Comparison of ENCODE assay signal across 8 cellular contexts in the genomic region with DNA sequence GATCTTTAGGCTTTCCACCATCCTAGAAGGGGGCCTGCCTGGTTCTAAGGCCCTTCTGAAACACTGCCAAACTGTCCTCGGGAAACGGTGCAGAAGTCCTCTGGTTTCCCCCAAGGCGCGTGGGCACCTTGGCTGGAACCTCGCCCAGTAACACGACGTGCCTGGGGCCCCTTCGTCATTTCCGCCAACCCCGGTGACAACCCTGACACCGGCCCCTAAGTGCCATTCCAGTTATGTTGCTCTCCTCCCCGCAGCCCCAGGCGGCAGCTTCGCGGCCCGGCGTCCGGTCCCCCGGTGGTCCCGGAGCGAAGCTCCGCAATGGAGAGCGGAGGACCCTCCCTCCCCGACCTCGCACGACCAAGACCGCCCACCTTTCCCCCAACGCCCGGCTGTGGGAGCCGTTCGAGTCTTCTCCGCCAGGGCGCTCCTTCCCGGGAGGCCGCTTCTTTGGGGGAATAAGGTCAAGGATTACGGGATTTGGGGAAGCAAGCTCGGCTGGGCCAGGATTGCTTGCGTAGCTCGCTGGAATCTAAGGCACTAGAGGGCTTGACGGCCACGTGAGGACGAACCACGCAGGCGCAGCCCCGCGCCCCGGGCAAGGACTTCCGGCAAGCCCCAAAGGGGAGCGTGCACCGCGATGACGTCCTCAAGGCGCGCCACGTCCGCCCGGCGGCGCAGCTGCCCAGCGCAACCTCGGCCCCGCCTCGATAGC. TPM values are rescaled to one million over a fixed set of nuclear protein-coding genes. Genes with fewer than 3 reads are reported as not detected.
A peak's percentile ranks its signal among the peaks of the same experiment; 100 is the strongest.
DNase-seq lines count a peak whose midpoint lies in the region; ATAC-seq, FAIRE-seq and TF ChIP-seq lines count a peak whose summit lies in the region.

No MANE protein-coding gene starts in this region.

- peak; percentile 43 for TF ChIP-seq CTCF in endodermal cell (conservative IDR thresholded peaks at IDR 0.05)

- H3K27me3 ChIP-seq in endodermal cell (ENCODE audit: control insufficient read depth, insufficient read depth, low read length, poor library complexity, severe bottlenecking), result no peaks in the 10 kb centered on the region

- ATAC-seq in GM21367 (IDR thresholded peaks at IDR 0.05; ENCODE audit: unreplicated experiment), result peak; percentile 63

- peaks cover 21% of the 10 kb centered on the region for H3K36me3 Mint-ChIP-seq in endodermal cell (ENCODE audit: low read depth)

- peak overlapping the region; percentile 95 for H3K27ac ChIP-seq in endodermal cell (ENCODE audit: low read depth, low read length)

- H3K9me3 Mint-ChIP-seq in endodermal cell, result no peaks in the 10 kb centered on the region

- peak; percentile 99 for FAIRE-seq in HTR-8/SVneo (lab: Jason Lieb, UNC)

- peak overlapping the region; percentile 90 for H3K4me3 Mint-ChIP-seq in endodermal cell

- peak overlapping the region; percentile 91 for H3K4me3 ChIP-seq in endodermal cell (ENCODE audit: low read length)

- 0% methylated on average over 45 to 63 of the region's 63 CpGs for WGBS in endodermal cell (ENCODE audit: insufficient coverage in 1 of 2, insufficient read length in 1 of 2), 2 experiments

- no peaks in the 10 kb centered on the region for H3K9me3 ChIP-seq in endodermal cell (ENCODE audit: control insufficient read depth, low read length)

- H3K36me3 ChIP-seq in endodermal cell (ENCODE audit: control insufficient read depth, insufficient read depth, low read length), result peaks cover 12% of the 10 kb centered on the region

- H3K27ac Mint-ChIP-seq in endodermal cell, result peak overlapping the region; percentile 99

- peaks cover 2% of the 10 kb centered on the region for H3K27me3 Mint-ChIP-seq in endodermal cell (ENCODE audit: insufficient read depth)

- H3K4me1 Mint-ChIP-seq in endodermal cell, result no peaks in the 10 kb centered on the region

- H3K4me1 ChIP-seq in endodermal cell (ENCODE audit: control insufficient read depth, insufficient read depth, low read length), result no peaks in the 10 kb centered on the region

- H3K9ac ChIP-seq in endodermal cell (ENCODE audit: extremely low read depth, low read length, poor library complexity, severe bottlenecking), result peak overlapping the region; percentile 93

- DNase-seq in COR-L47 (lab: John Stamatoyannopoulos, UW) (peak; percentile 95), HTR-8/SVneo (ENCODE audit: insufficient read length, low spot score) (peak; percentile 99), NOMO-1 treated with DMSO at 0.1 percent for 48 hours (lab: John Stamatoyannopoulos, UW; ENCODE audit: unreplicated experiment) (peak; percentile 92), endodermal cell (peak; percentile 98), mesenteric fat pad (ENCODE audit: low spot score) (peak; percentile 100)
- peak; percentile 87 for DNase-seq in activated CD8-positive, alpha-beta memory T cell treated with anti-CD3 and anti-CD28 coated beads, Interleukin-2, amount 50 U/mL, for 1 hour (ENCODE audit: extremely low read depth)
- peak; percentile 96 for DNase-seq in stimulated activated CD8-positive, alpha-beta memory T cell treated with anti-CD3 and anti-CD28 coated beads, Interleukin-15, amount 100 ng/mL, for 1 hour (ENCODE audit: low read depth)

RNA-seq across cellular contexts. Expression of a gene that starts 0.6 kb away (rescaled TPM):
- total RNA-seq in endodermal cell (10 to 100 TPM; 42.7 to 43.2 TPM), mesenteric fat pad (231 TPM)
- 43.7 TPM for polyA plus RNA-seq in endodermal cell (2013, experiment 1 of 2)
- 42.8 TPM for polyA plus RNA-seq in endodermal cell (2013, experiment 2 of 2)

RNA-seq across cellular contexts. Expression of a gene that starts 29.0 kb away (rescaled TPM):
- total RNA-seq in endodermal cell (10 to 100 TPM; 64.8 to 68.2 TPM), mesenteric fat pad (65.2 TPM)
- 48.8 TPM for polyA plus RNA-seq in endodermal cell (2013, experiment 1 of 2)
- 45.1 TPM for polyA plus RNA-seq in endodermal cell (2013, experiment 2 of 2)

RNA-seq across cellular contexts. Expression of a gene that starts 30.9 kb away (rescaled TPM):
- total RNA-seq in endodermal cell (1 to 10 TPM; 3.0 to 4.3 TPM), mesenteric fat pad (0.71 TPM)
- polyA plus RNA-seq in endodermal cell (2013, experiment 1 of 2), result 0.93 TPM
- 1.3 TPM for polyA plus RNA-seq in endodermal cell (2013, experiment 2 of 2)

RNA-seq across cellular contexts. Expression of a gene that starts 54.1 kb away (rescaled TPM):
- total RNA-seq in endodermal cell (10 to 100 TPM in 1 of 2 donors, 1 to 10 TPM in 1; 8.5 to 13.3 TPM), mesenteric fat pad (0.87 TPM)
- polyA plus RNA-seq in endodermal cell (2013, experiment 1 of 2), result 1.8 TPM
- 1.8 TPM for polyA plus RNA-seq in endodermal cell (2013, experiment 2 of 2)

RNA-seq across cellular contexts. Expression of a gene that starts 54.4 kb away (rescaled TPM):
- total RNA-seq in endodermal cell (10 to 100 TPM; 34.2 to 36.3 TPM), mesenteric fat pad (2.0 TPM)
- 11.3 TPM for polyA plus RNA-seq in endodermal cell (2013, experiment 1 of 2)
- 14.6 TPM for polyA plus RNA-seq in endodermal cell (2013, experiment 2 of 2)

Comparison
In these comparisons a context has a peak if more than half of its experiments do, and no peak if none do; other contexts are left out.
1. Peak in every context shown above with its lines: DNase-seq, ATAC-seq, H3K4me3 ChIP-seq and H3K27ac ChIP-seq.